8 cellular contexts compared by ENCODE assay signal in genomic region chr4:26372525-26373172, GRCh38. TPM values are rescaled to one million over a fixed set of nuclear protein-coding genes. Genes with fewer than 3 reads are reported as not detected.
DNase-seq lines count a peak whose midpoint lies in the region; ATAC-seq and TF ChIP-seq lines count a peak whose summit lies in the region.

No MANE protein-coding gene starts in this region.

- H3K36me3 Mint-ChIP-seq in CD4-positive, CD25-positive, alpha-beta regulatory T cell: peaks cover 20% of the 10 kb centered on the region
- H3K36me3 Mint-ChIP-seq in activated CD4-positive, alpha-beta memory T cell treated with anti-CD3 and anti-CD28 coated beads, Interleukin-2, amount 10 ng/mL, durations not matched to agents 7 days and 5 days (ENCODE audit: low read depth): peaks cover 40% of the 10 kb centered on the region

- CTCF ChIA-PET in activated CD4-positive, alpha-beta memory T cell treated with anti-CD3 and anti-CD28 coated beads, Interleukin-2, amount 10 ng/mL, durations not matched to agents 7 days and 5 days (lab: Charles Lee): interaction anchor here (0.8 to 2.6 kb wide), 6 partner anchors 11 to 312 kb away, joined by 3 to 9 read pairs (median 4); no protein-coding TSS in a partner anchor

- H3K9me3 ChIP-seq in CD4-positive, CD25-positive, alpha-beta regulatory T cell (ENCODE audit: control insufficient read depth in 2 of 2, low read length in 2 of 2): no peaks in the 10 kb centered on the region

- no peaks in the 10 kb centered on the region for H3K27me3 Mint-ChIP-seq in CD4-positive, CD25-positive, alpha-beta regulatory T cell
- H3K27me3 Mint-ChIP-seq in activated CD4-positive, alpha-beta memory T cell treated with anti-CD3 and anti-CD28 coated beads, Interleukin-2, amount 10 ng/mL, durations not matched to agents 7 days and 5 days: no peaks in the 10 kb centered on the region

- POLR2A ChIA-PET in activated CD4-positive, alpha-beta memory T cell treated with anti-CD3 and anti-CD28 coated beads, Interleukin-2, amount 10 ng/mL, durations not matched to agents 7 days and 5 days (lab: Charles Lee): interaction anchor here (0.6 to 2.8 kb wide), 9 partner anchors 10 to 290 kb away, joined by 3 to 17 read pairs (median 4); no protein-coding TSS in a partner anchor

- peak; percentile 22 to 90 (median 77) for DNase-seq in CD4-positive, CD25-positive, alpha-beta regulatory T cell
- peak; percentile 39 for DNase-seq in NCI-H345 (lab: John Stamatoyannopoulos, UW)
- peak; percentile 58 for DNase-seq in activated CD4-positive, alpha-beta memory T cell treated with anti-CD3 and anti-CD28 coated beads, Interleukin-2, amount 10 ng/mL, durations not matched to agents 7 days and 5 days
- peak; percentile 77 for DNase-seq in fibroblast of pulmonary artery (ENCODE audit: low read depth)
- peak; percentile 43 for DNase-seq in stimulated activated CD4-positive, alpha-beta T cell treated with anti-CD3 and anti-CD28 coated beads, Interleukin-2, amount 100 ng/mL, for 4 hours (ENCODE audit: low read depth)
- no peak for DNase-seq in amniotic stem cell (lab: John Stamatoyannopoulos, UW)

- H3K27ac Mint-ChIP-seq in CD4-positive, CD25-positive, alpha-beta regulatory T cell: peak overlapping the region; percentile 5 to 40 (median 27)
- H3K27ac Mint-ChIP-seq in activated CD4-positive, alpha-beta memory T cell treated with anti-CD3 and anti-CD28 coated beads, Interleukin-2, amount 10 ng/mL, durations not matched to agents 7 days and 5 days: peak overlapping the region; percentile 69

- peaks cover 6% of the 10 kb centered on the region for H3K36me3 ChIP-seq in CD4-positive, CD25-positive, alpha-beta regulatory T cell (ENCODE audit: control insufficient read depth, insufficient read depth, low read length)

- H3K27ac ChIP-seq in CD4-positive, CD25-positive, alpha-beta regulatory T cell (ENCODE audit: insufficient read depth, low read length, poor library complexity, severe bottlenecking): no peak overlapping the region

- no peaks in the 10 kb centered on the region for H3K27me3 ChIP-seq in CD4-positive, CD25-positive, alpha-beta regulatory T cell (ENCODE audit: control insufficient read depth, insufficient read depth, low read length)

- peak; percentile 86 to 89 for ATAC-seq in CD4-positive, CD25-positive, alpha-beta regulatory T cell (ENCODE audit: low read depth in 2 of 2)
- ATAC-seq in GM18907 (IDR thresholded peaks at IDR 0.05; ENCODE audit: unreplicated experiment) (peak; percentile 96), HG03103 (IDR thresholded peaks at IDR 0.05; ENCODE audit: low read depth, unreplicated experiment) (peak; percentile 81)

- peak overlapping the region; percentile 59 for H3K4me3 ChIP-seq in CD4-positive, CD25-positive, alpha-beta regulatory T cell (ENCODE audit: low read depth, low read length)
- no peak overlapping the region for H3K4me3 ChIP-seq in fibroblast of pulmonary artery (replicated peaks; ENCODE audit: low read depth, low read length)

- H3K9me3 Mint-ChIP-seq in CD4-positive, CD25-positive, alpha-beta regulatory T cell: peaks cover 0 to 1% (median 0%) of the 10 kb centered on the region in 7 donors
- H3K9me3 Mint-ChIP-seq in activated CD4-positive, alpha-beta memory T cell treated with anti-CD3 and anti-CD28 coated beads, Interleukin-2, amount 10 ng/mL, durations not matched to agents 7 days and 5 days: no peaks in the 10 kb centered on the region

- peaks cover 24 to 65% (median 46%) of the 10 kb centered on the region in 4 donors for H3K4me1 Mint-ChIP-seq in CD4-positive, CD25-positive, alpha-beta regulatory T cell
- peaks cover 68% of the 10 kb centered on the region for H3K4me1 Mint-ChIP-seq in activated CD4-positive, alpha-beta memory T cell treated with anti-CD3 and anti-CD28 coated beads, Interleukin-2, amount 10 ng/mL, durations not matched to agents 7 days and 5 days

- no peak for TF ChIP-seq CTCF in fibroblast of pulmonary artery (IDR thresholded peaks at IDR 0.05; ENCODE audit: low read length, missing control alignments)

- peaks cover 22% of the 10 kb centered on the region for H3K4me1 ChIP-seq in CD4-positive, CD25-positive, alpha-beta regulatory T cell (ENCODE audit: control insufficient read depth, insufficient read depth, low read length, poor library complexity, severe bottlenecking)

- H3K4me3 Mint-ChIP-seq in CD4-positive, CD25-positive, alpha-beta regulatory T cell: peak overlapping the region in 3 of 4 donors; percentile 3 to 66 (median 11)
- no peak overlapping the region for H3K4me3 Mint-ChIP-seq in activated CD4-positive, alpha-beta memory T cell treated with anti-CD3 and anti-CD28 coated beads, Interleukin-2, amount 10 ng/mL, durations not matched to agents 7 days and 5 days

RNA-seq across cellular contexts. Expression of gene RBPJ, which starts 51.8 kb away (rescaled TPM):
- 88.4 TPM for total RNA-seq in CD4-positive, CD25-positive, alpha-beta regulatory T cell
- polyA plus RNA-seq in CD4-positive, CD25-positive, alpha-beta regulatory T cell: 100 to 1,000 TPM in 2 of 4 donors, 10 to 100 TPM in 2; 68.5 to 120 (median 98.0) TPM
- 100 to 1,000 TPM; 137 to 144 TPM for total RNA-seq in activated CD4-positive, alpha-beta memory T cell treated with anti-CD3 and anti-CD28 coated beads, Interleukin-2, amount 10 ng/mL, durations not matched to agents 7 days and 5 days
